Comparison of ENCODE assay signal across 14 cellular contexts in genomic region chr10:44306762-44307161, GRCh38.
DNase-seq lines count a peak whose midpoint lies in the region; ATAC-seq, FAIRE-seq and TF ChIP-seq lines count a peak whose summit lies in the region.
"Had no signal": no experiment of that assay in that cellular context is flagged by ENCODE, and none has a peak within 500 bp of the region (broad histone marks: within the 10 kb centered on the region; RNA-seq: fewer than 3 reads in every experiment).

No MANE protein-coding gene starts in this region.

- no peak for FAIRE-seq in GM12878 (lab: Jason Lieb, UNC)
- FAIRE-seq: GM12892, keratinocyte had no signal

- DNase-seq in NCI-H748 (lab: John Stamatoyannopoulos, UW; ENCODE audit: unreplicated experiment) (peak; percentile 19), NCI-H748 treated with DMSO at 0.1 percent for 48 hours (lab: John Stamatoyannopoulos, UW) (no peak), GM12878 (ENCODE audit: low read depth, low spot score) (no peak), psoas muscle (no peak), NCI-H2227 (lab: John Stamatoyannopoulos, UW; ENCODE audit: unreplicated experiment) (no peak), NCI-H1105 (lab: John Stamatoyannopoulos, UW) (no peak)
- no peak for DNase-seq in activated CD8-positive, alpha-beta memory T cell treated with anti-CD3 and anti-CD28 coated beads, Interleukin-2, amount 50 U/mL, for 48 hours
- DNase-seq: activated CD4-positive, CD25-positive, alpha-beta regulatory T cell treated with anti-CD3 and anti-CD28 coated beads, Interleukin-2, amount 50 U/mL, for 72 hours; effector memory CD8-positive, alpha-beta T cell; NCI-H1092 treated with DMSO at 0.1 percent for 48 hours had no signal

- H3K36me3 ChIP-seq in GM12878 (ENCODE audit: control insufficient read depth in 2 of 2, insufficient read depth in 2 of 2, low read length in 1 of 2) (no peaks in the 10 kb centered on the region), psoas muscle (ENCODE audit: insufficient read depth in 1 of 2, low read depth in 1 of 2) (no peaks in the 10 kb centered on the region)

- RAD21 ChIA-PET in GM12878 (lab: Charles Lee; ENCODE audit: unreplicated experiment), result no interaction called here

- no peak overlapping the region for H3K9ac ChIP-seq in GM12878 (ENCODE audit: control insufficient read depth, insufficient read depth, low read length)

- H3K4me1 ChIP-seq in GM12878 (ENCODE audit: control insufficient read depth, insufficient read depth, low read length), result peaks cover 24% of the 10 kb centered on the region
- peaks cover 18% of the 10 kb centered on the region for H3K4me1 ChIP-seq in psoas muscle

- CTCF ChIA-PET in GM12878 (lab: Yijun Ruan, JAX), result interaction anchor here (0.6 to 1.1 kb wide), 2 partner anchors 79 to 288 kb away, joined by 3 to 4 read pairs; no protein-coding TSS in a partner anchor

- H3K4me2 ChIP-seq in GM12878 (ENCODE audit: control insufficient read depth, insufficient read depth), result no peak overlapping the region

- peak overlapping the region; percentile 15 for H2AFZ ChIP-seq in GM12878 (ENCODE audit: control insufficient read depth, low read depth, low read length)

- BruUV-seq in GM12878 (replicated peaks; lab: Mats Ljungman, UMichigan), result no TSS peak

- POLR2A ChIA-PET in GM12878 (lab: Charles Lee), result no interaction called here

- no peaks in the 10 kb centered on the region for H3K79me2 ChIP-seq in GM12878 (ENCODE audit: control insufficient read depth, insufficient read depth, low read length)

- no peak for TF ChIP-seq POLR2A in GM12878 (IDR thresholded peaks at IDR 0.05; ENCODE audit: low read depth, low read length)

- H3K4me3 ChIP-seq in GM12878 (no peak overlapping the region), psoas muscle (no peak overlapping the region)

- no peak overlapping the region for H3K27ac ChIP-seq in GM12878 (ENCODE audit: control insufficient read depth, insufficient read depth)
- peak overlapping the region; percentile 78 for H3K27ac ChIP-seq in psoas muscle

- in situ Hi-C loops in GM12878 (cut with MboI), result loop anchor here (5.0 kb wide), 1 partner anchor 294 kb away; no protein-coding TSS in a partner anchor

- H3K9me3 ChIP-seq in GM12878 (replicated peaks; ENCODE audit: control insufficient read depth, insufficient read depth, low read length), result no peaks in the 10 kb centered on the region; the same call in 2 of the 3 replicates
- no peaks in the 10 kb centered on the region for H3K9me3 ChIP-seq in psoas muscle

- TF ChIP-seq CTCF in LNCAP (IDR thresholded peaks at IDR 0.05) (peak; percentile 19; the same call in 1 of the 2 replicates), GM12878 (IDR thresholded peaks at IDR 0.05 in 2 of 3, conservative IDR thresholded peaks at IDR 0.05 in 1 of 3; ENCODE audit: control insufficient read depth in 2 of 3, extremely low read depth in 1 of 3, insufficient read depth in 1 of 3, low read depth in 3 of 3, low read length in 3 of 3) (peak in 2 of 3 experiments; percentile 7 to 9; a peak in 1 of 6 replicates), psoas muscle (IDR thresholded peaks at IDR 0.05) (peak; percentile 31)

- SMC1A ChIA-PET in GM12878 (lab: Charles Lee; ENCODE audit: uncharacterized antibody, unreplicated experiment), result interaction anchor here (0.7 to 1.5 kb wide), 2 partner anchors 13 to 16 kb away, joined by 3 to 6 read pairs; no protein-coding TSS in a partner anchor

- no peak for TF ChIP-seq EP300 in GM12878 (IDR thresholded peaks at IDR 0.05; ENCODE audit: borderline replicate concordance in 1 of 2, control insufficient read depth in 1 of 2, low read depth in 2 of 2, low read length in 2 of 2)

- H3K27me3 ChIP-seq in GM12878 (replicated peaks in 1 of 2; ENCODE audit: control insufficient read depth in 2 of 2, insufficient read depth in 2 of 2, low read length in 1 of 2) (no peaks in the 10 kb centered on the region), psoas muscle (ENCODE audit: insufficient read depth in 3 of 3, low read length in 2 of 3) (no peaks in the 10 kb centered on the region)

- H4K20me1 ChIP-seq in GM12878 (ENCODE audit: control insufficient read depth, insufficient read depth), result no peaks in the 10 kb centered on the region

- intact Hi-C loops in GM12878 (cut with micrococcal nuclease; ENCODE audit: unreplicated experiment) (loop anchor here (10.0 kb wide), 1 partner anchor 302 kb away; no protein-coding TSS in a partner anchor), psoas muscle (cut with DNase I) (loop anchor here in 1 of 2 donors (5.0 kb wide), 1 partner anchor 551 kb away; no protein-coding TSS in a partner anchor)

- ATAC-seq in GM12878 (peak; percentile 35), psoas muscle (peak; percentile 48 to 60 (median 51))
- ATAC-seq: activated naive CD4-positive, alpha-beta T cell treated with anti-CD3 and anti-CD28 coated beads, Interleukin-2, amount 50 U/mL, for 72 hours; effector memory CD8-positive, alpha-beta T cell had no signal

- TF ChIP-seq RAD21 in GM12878 (IDR thresholded peaks at IDR 0.05; ENCODE audit: insufficient read depth, low read depth, low read length), result 0 out of 2 replicates have a peak, but pooled peaks have one; percentile 11

- WGBS in GM12878 (ENCODE audit: insufficient coverage, insufficient replicate concordance, low lambda C conversion rate, missing lambda C conversion rate), result 20% methylated on average over 2 of the region's 2 CpGs
- 61 to 86% (median 63%) methylated on average over 2 of the region's 2 CpGs for WGBS in psoas muscle, 3 donors

TF ChIP-seq in GM12878, 131 proteins besides CTCF, POLR2A, EP300 and RAD21:
- TF ChIP-seq MEF2B (IDR thresholded peaks at IDR 0.05; ENCODE audit: partially characterized antibody, poor library complexity, severe bottlenecking), result no peak
- TF ChIP-seq SRF (IDR thresholded peaks at IDR 0.05; ENCODE audit: low read depth in 2 of 2, low read length in 2 of 2), result no peak
- no peak for TF ChIP-seq ATF3 (IDR thresholded peaks at IDR 0.05; ENCODE audit: borderline replicate concordance, extremely low read depth, low read depth, low read length)
- TF ChIP-seq WRNIP1 (IDR thresholded peaks at IDR 0.05; ENCODE audit: borderline replicate concordance, low read depth, low read length), result no peak
- TF ChIP-seq SP1 (IDR thresholded peaks at IDR 0.05; ENCODE audit: low read depth, low read length), result no peak
- TF ChIP-seq USF1 (IDR thresholded peaks at IDR 0.05; ENCODE audit: borderline replicate concordance, extremely low read length, insufficient read depth, low read depth, low read length), result no peak
- no peak for TF ChIP-seq CUX1 (IDR thresholded peaks at IDR 0.05; ENCODE audit: insufficient replicate concordance, low read depth, low read length)
- TF ChIP-seq LARP7 (IDR thresholded peaks at IDR 0.05), result no peak
- no peak for TF ChIP-seq ZNF622 (IDR thresholded peaks at IDR 0.05)
- no peak for TF ChIP-seq SMAD1 (IDR thresholded peaks at IDR 0.05; ENCODE audit: low read depth, partially characterized antibody)
- TF ChIP-seq RUNX3 (IDR thresholded peaks at IDR 0.05; ENCODE audit: low read length), result no peak
- TF ChIP-seq TCF7 (IDR thresholded peaks at IDR 0.05; ENCODE audit: borderline replicate concordance), result no peak
- no peak for TF ChIP-seq KLF5 (IDR thresholded peaks at IDR 0.05; ENCODE audit: partially characterized antibody)
- TF ChIP-seq ZNF384 (IDR thresholded peaks at IDR 0.05; ENCODE audit: borderline replicate concordance, low read depth, low read length), result no peak
- TF ChIP-seq NFIC (IDR thresholded peaks at IDR 0.05; ENCODE audit: low read depth, low read length), result no peak
